ENCODE assay signal across 9 cellular contexts in genomic region chr9:14316574-14317304, GRCh38. TPM values are rescaled to one million over a fixed set of nuclear protein-coding genes. Genes with fewer than 3 reads are reported as not detected.
DNase-seq lines count a peak whose midpoint lies in the region; ATAC-seq lines count a peak whose summit lies in the region.
"Had no signal": no experiment of that assay in that cellular context is flagged by ENCODE, and none has a peak within 500 bp of the region (broad histone marks: within the 10 kb centered on the region; RNA-seq: fewer than 3 reads in every experiment).

No MANE protein-coding gene starts in this region.

- H3K4ac ChIP-seq in neuronal stem cell (ENCODE audit: low read length), result no peak overlapping the region

- no peak overlapping the region for H2BK120ac ChIP-seq in neuronal stem cell (ENCODE audit: low read depth, low read length)

- peaks cover 42 to 54% of the 10 kb centered on the region in 2 donors for H3K27me3 Mint-ChIP-seq in CD8-positive, alpha-beta memory T cell

- WGBS in esophagus, 2 donors, result 23 to 47% methylated on average over 8 of the region's 8 CpGs
- WGBS in neuronal stem cell (ENCODE audit: extremely low coverage in 2 of 2, insufficient read length in 2 of 2, insufficient replicate concordance in 1 of 2), 2 donors, result no CpG with 5 or more reads among the region's 8 CpGs

- peak overlapping the region; percentile 5 to 70 (median 67) for H3K4me3 Mint-ChIP-seq in CD8-positive, alpha-beta memory T cell

- H3K27ac Mint-ChIP-seq in CD8-positive, alpha-beta memory T cell, result no peak overlapping the region

- no peak overlapping the region for H3K9ac ChIP-seq in neuronal stem cell (ENCODE audit: low read depth, low read length, poor library complexity)

- H3K23ac ChIP-seq in neuronal stem cell (ENCODE audit: low read depth, low read length, poor library complexity), result no peak overlapping the region

- H3K27ac ChIP-seq in CD8-positive, alpha-beta memory T cell (ENCODE audit: low read depth, low read length), result no peak overlapping the region
- H3K27ac ChIP-seq in esophagus (ENCODE audit: low read depth in 2 of 2, low read length in 1 of 2) (peak overlapping the region; percentile 95 to 98), neuronal stem cell (replicated peaks; ENCODE audit: low read length) (no peak overlapping the region)

- H2BK5ac ChIP-seq in neuronal stem cell (ENCODE audit: low read length), result no peak overlapping the region

- H3K9me3 Mint-ChIP-seq in CD8-positive, alpha-beta memory T cell, result peaks cover 0 to 9% (median 2%) of the 10 kb centered on the region in 5 donors

- H3K36me3 ChIP-seq in CD8-positive, alpha-beta memory T cell (ENCODE audit: insufficient read depth, low read length), result no peaks in the 10 kb centered on the region
- H3K36me3 ChIP-seq in esophagus (ENCODE audit: control insufficient read depth in 2 of 2, insufficient read depth in 2 of 2, low read length in 1 of 2) (no peaks in the 10 kb centered on the region), neuronal stem cell (replicated peaks in 1 of 2; ENCODE audit: control insufficient read depth in 2 of 2, insufficient read depth in 2 of 2, low read length in 2 of 2) (no peaks in the 10 kb centered on the region)

- peaks cover 28 to 43% (median 41%) of the 10 kb centered on the region in 3 donors for H3K4me1 Mint-ChIP-seq in CD8-positive, alpha-beta memory T cell

- H3K14ac ChIP-seq in neuronal stem cell (ENCODE audit: low read length), result no peak overlapping the region

- CTCF ChIA-PET in CD8-positive, alpha-beta memory T cell (lab: Charles Lee), result no interaction called here

- no peaks in the 10 kb centered on the region for H3K9me3 ChIP-seq in CD8-positive, alpha-beta memory T cell (ENCODE audit: low read length)
- H3K9me3 ChIP-seq in esophagus (ENCODE audit: control insufficient read depth in 2 of 2, insufficient read depth in 1 of 2, low read depth in 1 of 2, low read length in 1 of 2) (no peaks in the 10 kb centered on the region), neuronal stem cell (replicated peaks in 1 of 2; ENCODE audit: control insufficient read depth in 2 of 2, insufficient read depth in 1 of 2, low read depth in 1 of 2, low read length in 2 of 2) (no peaks in the 10 kb centered on the region)

- no peak overlapping the region for H4K91ac ChIP-seq in neuronal stem cell (ENCODE audit: low read depth, low read length, poor library complexity)

- H3K79me1 ChIP-seq in neuronal stem cell (ENCODE audit: low read depth, low read length), result no peaks in the 10 kb centered on the region

- no peak overlapping the region for H3K18ac ChIP-seq in neuronal stem cell (ENCODE audit: low read length)

- no peak overlapping the region for H4K8ac ChIP-seq in neuronal stem cell (ENCODE audit: low read depth, low read length)

- DNase-seq in CD8-positive, alpha-beta memory T cell, result no peak
- DNase-seq in NCI-H69 (lab: John Stamatoyannopoulos, UW), result peak; percentile 77
- DNase-seq in neuronal stem cell (ENCODE audit: low spot score), result no peak
- no peak for DNase-seq in T-helper 2 cell
- no peak for DNase-seq in SIG-M5 treated with dmso at 0.1 percent for 504 hours (lab: John Stamatoyannopoulos, UW; ENCODE audit: unreplicated experiment)

- H2AK5ac ChIP-seq in neuronal stem cell (ENCODE audit: low read depth, low read length), result no peak overlapping the region

- H3K36me3 Mint-ChIP-seq in CD8-positive, alpha-beta memory T cell, result no peaks in the 10 kb centered on the region

- H2AFZ ChIP-seq in neuronal stem cell (ENCODE audit: low read length), result no peak overlapping the region

- POLR2A ChIA-PET in CD8-positive, alpha-beta memory T cell (lab: Charles Lee), result no interaction called here

- H3K4me2 ChIP-seq in neuronal stem cell (ENCODE audit: insufficient read depth, low read length, poor library complexity, severe bottlenecking), result peak overlapping the region; percentile 91

- peaks cover 23% of the 10 kb centered on the region for H3K27me3 ChIP-seq in CD8-positive, alpha-beta memory T cell (ENCODE audit: insufficient read depth, low read length, poor library complexity, severe bottlenecking)
- H3K27me3 ChIP-seq in esophagus (ENCODE audit: control insufficient read depth in 1 of 2, insufficient read depth in 2 of 2, low read length in 2 of 2) (no peaks in the 10 kb centered on the region), neuronal stem cell (ENCODE audit: control insufficient read depth in 3 of 3, insufficient read depth in 3 of 3, low read depth in 1 of 3, low read length in 3 of 3) (peaks cover 15 to 77% (median 53%) of the 10 kb centered on the region in 3 experiments)

- peaks cover 4% of the 10 kb centered on the region for H3K4me1 ChIP-seq in CD8-positive, alpha-beta memory T cell (ENCODE audit: insufficient read depth, low read length)
- H3K4me1 ChIP-seq in esophagus (ENCODE audit: control insufficient read depth in 2 of 2, insufficient read depth in 2 of 2, low read length in 1 of 2) (peaks cover 0 to 2% of the 10 kb centered on the region in 2 donors), neuronal stem cell (ENCODE audit: control insufficient read depth in 2 of 2, insufficient read depth in 1 of 2, low read depth in 1 of 2, low read length in 2 of 2) (peaks cover 3 to 45% of the 10 kb centered on the region in 2 donors)

- no peak overlapping the region for H3K4me3 ChIP-seq in CD8-positive, alpha-beta memory T cell (ENCODE audit: low read length)
- peak overlapping the region in 1 of 2 donors; percentile 85 for H3K4me3 ChIP-seq in esophagus (ENCODE audit: low read depth in 1 of 2, low read length in 2 of 2)
- H3K4me3 ChIP-seq in neuronal stem cell (ENCODE audit: low read length in 2 of 2), result no peak overlapping the region
- H3K4me3 ChIP-seq: GM12878 had no signal

- no peak overlapping the region for H2BK12ac ChIP-seq in neuronal stem cell (ENCODE audit: low read length)

- ATAC-seq in GM18861 (IDR thresholded peaks at IDR 0.05; ENCODE audit: unreplicated experiment) (no peak), GM21526 (IDR thresholded peaks at IDR 0.05; ENCODE audit: low FRiP score, unreplicated experiment) (no peak)

- no peak overlapping the region for H2BK15ac ChIP-seq in neuronal stem cell (ENCODE audit: low read length)

RNA-seq across cellular contexts. Expression of gene NFIB, which starts 2.8 kb away (rescaled TPM):
- total RNA-seq in CD8-positive, alpha-beta memory T cell, result not detected
- polyA plus RNA-seq in CD8-positive, alpha-beta memory T cell, result not detected
- polyA plus RNA-seq in esophagus, result 1 to 10 TPM; 4.0 to 6.6 TPM
- polyA plus RNA-seq in neuronal stem cell (2013, experiment 1 of 2), result 0.08 TPM
- polyA plus RNA-seq in neuronal stem cell (2013, experiment 2 of 2), result 0.10 TPM

Comparison
In these comparisons a context has a peak if more than half of its experiments do, and no peak if none do; other contexts are left out.
1. H3K27ac ChIP-seq: peak in esophagus (2 of 2); none in CD8-positive, alpha-beta memory T cell (single experiment) and neuronal stem cell (single experiment).